In the genomic region with DNA sequence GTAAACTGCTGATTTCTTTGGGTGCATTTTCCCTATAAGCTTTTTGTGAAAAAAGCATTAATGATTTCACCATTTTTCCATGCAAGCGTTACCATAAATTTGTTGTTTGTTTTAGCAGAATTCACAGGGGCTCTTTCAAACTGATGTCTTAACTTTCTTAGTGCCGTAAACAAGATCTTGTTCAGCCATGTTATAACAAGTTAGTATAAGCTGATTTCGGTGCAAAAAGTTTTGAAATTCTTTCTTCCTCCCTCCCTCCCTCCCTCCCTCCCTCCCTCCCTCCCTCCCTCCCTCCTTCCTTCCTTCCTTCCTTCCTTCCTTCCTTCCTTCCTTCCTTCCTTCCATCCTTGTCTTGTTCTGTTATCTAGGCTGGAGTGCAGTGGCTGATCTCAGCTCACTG, we compare ENCODE assay signal across 32 cellular contexts.
DNase-seq lines count a peak whose midpoint lies in the region; ATAC-seq, FAIRE-seq and TF ChIP-seq lines count a peak whose summit lies in the region.
"Had no signal": no experiment of that assay in that cellular context is flagged by ENCODE, and none has a peak within 500 bp of the region (broad histone marks: within the 10 kb centered on the region; RNA-seq: fewer than 3 reads in every experiment).

No MANE protein-coding gene starts in this region.

- TF ChIP-seq CTCF in HepG2 (CRISPR knock-in tag; IDR thresholded peaks at IDR 0.05): no peak
- no peak for TF ChIP-seq CTCF in right lobe of liver (IDR thresholded peaks at IDR 0.05)
- TF ChIP-seq CTCF in K562 (IDR thresholded peaks at IDR 0.05 in 2 of 3, conservative IDR thresholded peaks at IDR 0.05 in 1 of 3; ENCODE audit: insufficient read depth in 2 of 3, low read depth in 1 of 3, low read length in 3 of 3): no peak

- H4K20me1 ChIP-seq in HepG2 (ENCODE audit: insufficient read depth, low read length): no peaks in the 10 kb centered on the region
- H4K20me1 ChIP-seq in K562 (replicated peaks; ENCODE audit: control insufficient read depth, insufficient read depth, low read length): no peaks in the 10 kb centered on the region
- H4K20me1 ChIP-seq: BLaER1; BLaER1 treated with 17β-estradiol and CSF1 and Interleukin-3, amounts not matched to agents 10 nM and 100 nM had no signal

- H3K9me3 ChIP-seq in HepG2 (ENCODE audit: low read length): no peaks in the 10 kb centered on the region
- H3K9me3 ChIP-seq in right lobe of liver: no peaks in the 10 kb centered on the region
- no peaks in the 10 kb centered on the region for H3K9me3 ChIP-seq in SK-N-MC (ENCODE audit: low read depth, low read length)
- no peaks in the 10 kb centered on the region for H3K9me3 ChIP-seq in K562 (replicated peaks; ENCODE audit: control insufficient read depth, insufficient read depth, low read depth, low read length)
- H3K9me3 ChIP-seq: A549, BE2C, Caco-2 had no signal

- H3K9me1 ChIP-seq in K562 (ENCODE audit: control insufficient read depth, insufficient read depth, low read length): no peaks in the 10 kb centered on the region

- H3K27ac ChIP-seq in HepG2 (ENCODE audit: extremely low read length, insufficient read depth, low read length) (no peak overlapping the region), right lobe of liver (no peak overlapping the region), SK-N-MC (peak overlapping the region; percentile 60), K562 (ENCODE audit: extremely low read depth, low read depth, low read length) (no peak overlapping the region)
- H3K27ac ChIP-seq: 22Rv1; A549; BLaER1; BLaER1 treated with 17β-estradiol and CSF1 and Interleukin-3, amounts not matched to agents 10 nM and 100 nM; C4-2B had no signal

- H3K4me2 ChIP-seq in HepG2 (ENCODE audit: low read depth, low read length) (no peak overlapping the region), K562 (ENCODE audit: insufficient read depth, low read length) (no peak overlapping the region)
- H3K4me2 ChIP-seq: A549; BLaER1; BLaER1 treated with 17β-estradiol and CSF1 and Interleukin-3, amounts not matched to agents 10 nM and 100 nM had no signal

- intact Hi-C loops in HepG2 (cut with micrococcal nuclease; ENCODE audit: unreplicated experiment): no loop called here
- intact Hi-C loops in right lobe of liver (cut with DNase I): no loop called here
- intact Hi-C loops in K562 (cut with micrococcal nuclease): no loop called here

- WGBS in HepG2 (ENCODE audit: low lambda C conversion rate): 71% methylated on average over 3 of the region's 3 CpGs
- WGBS in right lobe of liver (ENCODE audit: insufficient coverage, low coverage, low lambda C conversion rate, missing lambda C conversion rate): 91% methylated on average over 3 of the region's 3 CpGs
- 2% methylated on average over 3 of the region's 3 CpGs for WGBS in K562 (ENCODE audit: insufficient coverage, low coverage, missing lambda C conversion rate)

- H3K4me1 ChIP-seq in HepG2 (ENCODE audit: insufficient read depth, low read length): peaks cover 5% of the 10 kb centered on the region; the same call in 1 of the 2 replicates
- no peaks in the 10 kb centered on the region for H3K4me1 ChIP-seq in right lobe of liver
- no peaks in the 10 kb centered on the region for H3K4me1 ChIP-seq in K562 (replicated peaks in 1 of 2; ENCODE audit: control insufficient read depth in 2 of 2, insufficient read depth in 2 of 2, low read length in 2 of 2)
- H3K4me1 ChIP-seq: A549; BE2C; BLaER1; BLaER1 treated with 17β-estradiol and CSF1 and Interleukin-3, amounts not matched to agents 10 nM and 100 nM had no signal

- no peak overlapping the region for H2AFZ ChIP-seq in HepG2 (ENCODE audit: low read length)
- no peak overlapping the region for H2AFZ ChIP-seq in K562 (ENCODE audit: low read depth, low read length)

- in situ Hi-C loops in HepG2 (cut with HindIII; ENCODE audit: extremely low pct_ligation_motif_present, low pct_unique_long_range_greater_than_20kb) (loop anchor here (10.0 kb wide), 1 partner anchor 160 kb away; no protein-coding TSS in a partner anchor), K562 (cut with MboI) (no loop called here)

- FAIRE-seq in HepG2 (lab: Jason Lieb, UNC) (no peak), K562 (lab: Jason Lieb, UNC) (no peak)
- FAIRE-seq: A204.1, A549, D721Med had no signal

- no peak for DNase-seq in HepG2 (ENCODE audit: low spot score)
- DNase-seq in right lobe of liver: no peak
- no peak for DNase-seq in SK-N-MC (ENCODE audit: low read depth, low spot score)
- no peak for DNase-seq in K562 (ENCODE audit: extremely low read depth in 1 of 4, low spot score in 3 of 4)
- no peak for DNase-seq in DMS53 (lab: John Stamatoyannopoulos, UW)
- DNase-seq: 8988T; ACHN; AML-193; BE2C; C1 segment of cervical spinal cord; Caco-2; Calu3; CD4-positive, alpha-beta memory T cell; CD4-positive, alpha-beta T cell; CD4-positive, CD25-positive, alpha-beta regulatory T cell; CD8-positive, alpha-beta memory T cell; CD8-positive, alpha-beta T cell; COR-L47; DMS 273 treated with DMSO at 0.1 percent for 48 hours; DMS153; DMS79; DMS79 treated with DMSO at 0.1 percent for 48 hours; DND-41; EL had no signal

- H3K4me3 ChIP-seq in HepG2 (replicated peaks in 1 of 3; ENCODE audit: insufficient read depth in 1 of 3, low read depth in 2 of 3, low read length in 3 of 3) (no peak overlapping the region), right lobe of liver (no peak overlapping the region), SK-N-MC (no peak overlapping the region), K562 (no peak overlapping the region)
- H3K4me3 ChIP-seq: A549; BLaER1; BLaER1 treated with 17β-estradiol and CSF1 and Interleukin-3, amounts not matched to agents 10 nM and 100 nM had no signal

- no peaks in the 10 kb centered on the region for H3K79me2 ChIP-seq in HepG2 (ENCODE audit: insufficient read depth, low read length)
- no peaks in the 10 kb centered on the region for H3K79me2 ChIP-seq in K562 (ENCODE audit: control insufficient read depth, insufficient read depth, low read length)

- H3K9ac ChIP-seq in HepG2 (ENCODE audit: insufficient read depth, low read depth, low read length): no peak overlapping the region
- no peak overlapping the region for H3K9ac ChIP-seq in SK-N-MC (ENCODE audit: insufficient read length)
- H3K9ac ChIP-seq in K562 (ENCODE audit: insufficient read depth in 1 of 2, low read depth in 2 of 2, low read length in 2 of 2): no peak overlapping the region
- H3K9ac ChIP-seq: BLaER1; BLaER1 treated with 17β-estradiol and CSF1 and Interleukin-3, amounts not matched to agents 10 nM and 100 nM had no signal

- no peak for TF ChIP-seq POLR2A in HepG2 (IDR thresholded peaks at IDR 0.05; ENCODE audit: insufficient read depth in 1 of 2, low read depth in 2 of 2, low read length in 2 of 2)
- no peak for TF ChIP-seq POLR2A in right lobe of liver (IDR thresholded peaks at IDR 0.05)
- no peak for TF ChIP-seq POLR2A in K562 (conservative IDR thresholded peaks at IDR 0.05)

- BruUV-seq in HepG2 (replicated peaks; lab: Mats Ljungman, UMichigan) (no TSS peak), K562 (replicated peaks; lab: Mats Ljungman, UMichigan) (no TSS peak)

- H3K36me3 ChIP-seq in HepG2 (replicated peaks in 1 of 2; ENCODE audit: control insufficient read depth in 1 of 2, insufficient read depth in 2 of 2, low read length in 2 of 2) (no peaks in the 10 kb centered on the region), right lobe of liver (no peaks in the 10 kb centered on the region), SK-N-MC (ENCODE audit: insufficient read depth, low read length) (no peaks in the 10 kb centered on the region), K562 (ENCODE audit: control insufficient read depth, insufficient read depth, low read length) (no peaks in the 10 kb centered on the region)
- H3K36me3 ChIP-seq: BE2C; BLaER1; BLaER1 treated with 17β-estradiol and CSF1 and Interleukin-3, amounts not matched to agents 10 nM and 100 nM had no signal

- TF ChIP-seq EP300 in HepG2 (IDR thresholded peaks at IDR 0.05; ENCODE audit: low read depth in 2 of 2, low read length in 2 of 2) (no peak), HepG2 (CRISPR knock-in tag; IDR thresholded peaks at IDR 0.05; ENCODE audit: borderline replicate concordance) (no peak), K562 (IDR thresholded peaks at IDR 0.05; ENCODE audit: low read length) (no peak)

- H3K27me3 ChIP-seq in HepG2 (ENCODE audit: control insufficient read depth in 1 of 2, insufficient read depth in 2 of 2, low read length in 2 of 2) (no peaks in the 10 kb centered on the region; a peak in 1 of 5 replicates), right lobe of liver (no peaks in the 10 kb centered on the region), K562 (ENCODE audit: control insufficient read depth in 2 of 2, insufficient read depth in 2 of 2, low read length in 2 of 2) (no peaks in the 10 kb centered on the region)
- H3K27me3 ChIP-seq: BE2C; BLaER1; BLaER1 treated with 17β-estradiol and CSF1 and Interleukin-3, amounts not matched to agents 10 nM and 100 nM had no signal

- POLR2A ChIA-PET in HepG2 (lab: Yijun Ruan, JAX) (no interaction called here), K562 (lab: Yijun Ruan, JAX) (no interaction called here)

- TF ChIP-seq RAD21 in HepG2 (CRISPR knock-in tag; IDR thresholded peaks at IDR 0.05) (no peak), K562 (CRISPR knock-in tag; conservative IDR thresholded peaks at IDR 0.05 in 1 of 2, IDR thresholded peaks at IDR 0.05 in 1 of 2) (no peak)

- ATAC-seq in HepG2: no peak
- no peak for ATAC-seq in right lobe of liver
- ATAC-seq in K562: no peak
- ATAC-seq in HG03095 (IDR thresholded peaks at IDR 0.05; ENCODE audit: unreplicated experiment): no peak
- ATAC-seq: A549; CD8-positive, alpha-beta T cell had no signal

- CTCF ChIA-PET in HepG2 (lab: Yijun Ruan, JAX; ENCODE audit: low intra/inter-chr PET ratio, low total read pairs): no interaction called here
- CTCF ChIA-PET in K562 (lab: Yijun Ruan, JAX; ENCODE audit: low intra/inter-chr PET ratio): no interaction called here

TF ChIP-seq in HepG2, 621 proteins besides CTCF, POLR2A, EP300 and RAD21:
- TF ChIP-seq PCBP1 (IDR thresholded peaks at IDR 0.05; ENCODE audit: borderline replicate concordance, low read depth, low read length) (0 out of 2 replicates have a peak, but pooled peaks have one; percentile 74), ATAD3A (CRISPR knock-in tag; IDR thresholded peaks at IDR 0.05) (no peak), HNRNPK (IDR thresholded peaks at IDR 0.05; ENCODE audit: low read depth, low read length, poor library complexity, severe bottlenecking) (peak; percentile 93), GATA4 (IDR thresholded peaks at IDR 0.05; ENCODE audit: borderline replicate concordance, low read depth) (no peak)
TF ChIP-seq in HepG2: peak in this region for 2.

TF ChIP-seq in K562, 482 proteins besides CTCF, POLR2A, EP300 and RAD21:
- TF ChIP-seq PRMT5 (CRISPR knock-in tag; IDR thresholded peaks at IDR 0.05) (no peak), PCBP2 (IDR thresholded peaks at IDR 0.05; ENCODE audit: low read depth, low read length, poor library complexity, severe bottlenecking) (peak; percentile 33)

Comparison
In these comparisons a context has a peak if more than half of its experiments do, and no peak if none do; other contexts are left out.
1. Of the 241 proteins assayed by ChIP-seq in both HepG2 and K562: peak only in HepG2: HNRNPK and PCBP1; only in K562: PCBP2; in both: none; in neither: 238.